Comparison of ENCODE assay signal across 1 cellular context in genomic region chr14:73289729-73290128, GRCh38.
TF ChIP-seq lines count a peak whose summit lies in the region.

No MANE protein-coding gene starts in this region.

TF ChIP-seq in IMR-90, 13 proteins besides CTCF, POLR2A, EP300 and RAD21:
- TF ChIP-seq ELK1 (IDR thresholded peaks at IDR 0.05; ENCODE audit: borderline replicate concordance, low read depth, low read length) (no peak), NFE2L2 (IDR thresholded peaks at IDR 0.05; ENCODE audit: low read depth, low read length) (no peak), RCOR1 (IDR thresholded peaks at IDR 0.05; ENCODE audit: insufficient replicate concordance, low read length) (no peak)
